19 cellular contexts compared by ENCODE assay signal in the genomic region with DNA sequence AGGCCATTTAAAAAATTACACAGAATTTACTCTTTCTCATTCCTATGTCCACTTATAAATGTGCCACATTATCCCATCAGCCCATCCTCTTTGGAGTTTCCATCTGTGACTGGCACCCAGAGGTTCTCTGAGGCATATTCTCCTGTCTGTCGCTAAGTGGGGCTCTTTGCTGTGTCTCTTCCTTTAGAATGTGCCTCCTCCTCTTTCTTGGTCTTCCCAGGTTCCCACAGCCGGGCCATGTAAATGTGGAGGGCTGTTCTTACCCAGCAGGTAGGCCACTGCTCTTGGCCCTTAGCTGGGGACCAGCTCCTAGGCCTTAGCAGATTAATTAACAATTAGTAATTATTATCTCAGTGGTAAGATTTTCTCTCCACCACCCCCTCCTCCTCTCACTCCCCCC.
"Had no signal": no experiment of that assay in that cellular context is flagged by ENCODE, and none has a peak within 500 bp of the region (broad histone marks: within the 10 kb centered on the region; RNA-seq: fewer than 3 reads in every experiment).

No MANE protein-coding gene starts in this region.

- H3K4me1 ChIP-seq: esophagus squamous epithelium, gastroesophageal sphincter, parathyroid adenoma, psoas muscle, right lobe of liver, tibial artery, upper lobe of left lung, uterus had no signal

- H3K27me3 ChIP-seq: right lobe of liver, tibial artery, upper lobe of left lung had no signal

- ATAC-seq: effector memory CD8-positive, alpha-beta T cell; gastroesophageal sphincter; naive thymus-derived CD4-positive, alpha-beta T cell; psoas muscle; right lobe of liver; stimulated activated effector memory CD8-positive, alpha-beta T cell treated with anti-CD3 and anti-CD28 coated beads, Interleukin-12 subunit alpha, Interleukin-12 subunit beta, amount 100 ng/mL, for 72 hours had no signal

- H3K79me2 ChIP-seq: parathyroid adenoma had no signal

- DNase-seq: effector memory CD8-positive, alpha-beta T cell; esophagus squamous epithelium; foreskin fibroblast; glutamatergic neuron; naive thymus-derived CD4-positive, alpha-beta T cell; nephron progenitor cell; occipital lobe; psoas muscle; retina; right lobe of liver; stimulated activated CD4-positive, alpha-beta T cell treated with anti-CD3 and anti-CD28 coated beads, Interleukin-4, amount 100 ng/mL, for 1 hour; stimulated activated CD8-positive, alpha-beta memory T cell treated with anti-CD3 and anti-CD28 coated beads, Interleukin-4, amount 100 ng/mL, for 48 hours; tibial artery; upper lobe of left lung; uterus had no signal

- H3K9ac ChIP-seq: parathyroid adenoma had no signal

- H3K4me3 Mint-ChIP-seq: effector memory CD8-positive, alpha-beta T cell; naive thymus-derived CD4-positive, alpha-beta T cell; nephron progenitor cell; stimulated activated effector memory CD8-positive, alpha-beta T cell treated with anti-CD3 and anti-CD28 coated beads, Interleukin-12 subunit alpha, Interleukin-12 subunit beta, amount 100 ng/mL, for 72 hours; stimulated activated naive CD8-positive, alpha-beta T cell treated with anti-CD3 and anti-CD28 coated beads, Interleukin-15, Interleukin-2, amounts not matched to agents 100 ng/mL and 50 ng/mL, for 24 hours had no signal

- H3K27ac Mint-ChIP-seq: effector memory CD8-positive, alpha-beta T cell; naive thymus-derived CD4-positive, alpha-beta T cell; stimulated activated effector memory CD8-positive, alpha-beta T cell treated with anti-CD3 and anti-CD28 coated beads, Interleukin-12 subunit alpha, Interleukin-12 subunit beta, amount 100 ng/mL, for 72 hours; stimulated activated naive CD8-positive, alpha-beta T cell treated with anti-CD3 and anti-CD28 coated beads, Interleukin-15, Interleukin-2, amounts not matched to agents 100 ng/mL and 50 ng/mL, for 24 hours had no signal

- H3K36me3 Mint-ChIP-seq: naive thymus-derived CD4-positive, alpha-beta T cell; stimulated activated effector memory CD8-positive, alpha-beta T cell treated with anti-CD3 and anti-CD28 coated beads, Interleukin-12 subunit alpha, Interleukin-12 subunit beta, amount 100 ng/mL, for 72 hours had no signal

- H3K27ac ChIP-seq: esophagus squamous epithelium, gastroesophageal sphincter, parathyroid adenoma, psoas muscle, right lobe of liver, tibial artery, upper lobe of left lung, uterus had no signal

- H2AFZ ChIP-seq: parathyroid adenoma had no signal

- H3K9me3 ChIP-seq: esophagus squamous epithelium, gastroesophageal sphincter, right lobe of liver, tibial artery, uterus had no signal

- H3K4me1 Mint-ChIP-seq: naive thymus-derived CD4-positive, alpha-beta T cell; stimulated activated effector memory CD8-positive, alpha-beta T cell treated with anti-CD3 and anti-CD28 coated beads, Interleukin-12 subunit alpha, Interleukin-12 subunit beta, amount 100 ng/mL, for 72 hours had no signal

- H3K36me3 ChIP-seq: esophagus squamous epithelium, gastroesophageal sphincter, right lobe of liver, tibial artery, upper lobe of left lung, uterus had no signal

- H3K4me3 ChIP-seq: esophagus squamous epithelium, gastroesophageal sphincter, psoas muscle, right lobe of liver, tibial artery, upper lobe of left lung, uterus had no signal

- H3K9me3 Mint-ChIP-seq: effector memory CD8-positive, alpha-beta T cell; naive thymus-derived CD4-positive, alpha-beta T cell; stimulated activated effector memory CD8-positive, alpha-beta T cell treated with anti-CD3 and anti-CD28 coated beads, Interleukin-12 subunit alpha, Interleukin-12 subunit beta, amount 100 ng/mL, for 72 hours; stimulated activated naive CD8-positive, alpha-beta T cell treated with anti-CD3 and anti-CD28 coated beads, Interleukin-15, Interleukin-2, amounts not matched to agents 100 ng/mL and 50 ng/mL, for 24 hours had no signal
